ENCODE assay signal across 41 cellular contexts in genomic region chr3:41955192-41955591, GRCh38.
"Had no signal": no experiment of that assay in that cellular context is flagged by ENCODE, and none has a peak within 500 bp of the region (broad histone marks: within the 10 kb centered on the region; RNA-seq: fewer than 3 reads in every experiment).

No MANE protein-coding gene starts in this region.

- H3K27ac Mint-ChIP-seq: activated naive CD4-positive, alpha-beta T cell treated with anti-CD3 and anti-CD28 coated beads for 36 hours; activated naive CD4-positive, alpha-beta T cell treated with anti-CD3 and anti-CD28 coated beads, Interleukin-2, amount 50 U/mL, for 24 hours; activated naive CD4-positive, alpha-beta T cell treated with anti-CD3 and anti-CD28 coated beads, Interleukin-2, amount 50 U/mL, for 72 hours; activated naive CD8-positive, alpha-beta T cell; activated naive CD8-positive, alpha-beta T cell treated with anti-CD3 and anti-CD28 coated beads for 36 hours; activated naive CD8-positive, alpha-beta T cell treated with anti-CD3 and anti-CD28 coated beads, Interleukin-2, amount 10 ng/mL, durations not matched to agents 7 days and 5 days; activated naive CD8-positive, alpha-beta T cell treated with anti-CD3 and anti-CD28 coated beads, Interleukin-2, amount 50 U/mL, for 24 hours; activated T-cell treated with anti-CD3 and anti-CD28 coated beads, Interleukin-2, amount 50 U/mL, for 24 hours; activated T-helper 1 cell treated with anti-CD3 and anti-CD28 coated beads, Interleukin-12 subunit alpha, Interleukin-12 subunit beta, Interleukin-2, Interleukin-4 antibody, amounts not matched to agents 30 ng/mL and 10 ng/mL and 1 ng/mL, durations not matched to agents 14 hours and 24 hours and 36 hours; activated T-helper 17 cell treated with anti-CD3 and anti-CD28 coated beads, Interleukin-2, amount 50 U/mL, for 72 hours; activated T-helper 2 cell treated with anti-CD3 and anti-CD28 coated beads, Interferon-gamma antibody, Interleukin-2, Interleukin-4, amounts not matched to agents 10 μg/mL and 5 μg/mL and 100 μg/mL, durations not matched to agents 14 hours and 24 hours and 36 hours; brain had no signal

- DNase-seq: activated effector memory CD4-positive, alpha-beta T cell treated with anti-CD3 and anti-CD28 coated beads, Interleukin-2, amount 50 U/mL, for 16 hours; activated effector memory CD4-positive, alpha-beta T cell treated with Interleukin-2 at 50 U/mL for 16 hours; activated gamma-delta T cell; activated gamma-delta T cell treated with Interleukin-2 at 50 U/mL for 16 hours; activated naive CD4-positive, alpha-beta T cell; activated naive CD4-positive, alpha-beta T cell treated with anti-CD3 and anti-CD28 coated beads for 36 hours; activated naive CD4-positive, alpha-beta T cell treated with anti-CD3 and anti-CD28 coated beads, Interleukin-2, amount 10 ng/mL, durations not matched to agents 7 days and 5 days; activated naive CD4-positive, alpha-beta T cell treated with anti-CD3 and anti-CD28 coated beads, Interleukin-2, amount 50 U/mL, for 16 hours; activated naive CD4-positive, alpha-beta T cell treated with Interleukin-2 at 50 U/mL for 16 hours; activated naive CD8-positive, alpha-beta T cell treated with anti-CD3 and anti-CD28 coated beads for 36 hours; activated naive CD8-positive, alpha-beta T cell treated with anti-CD3 and anti-CD28 coated beads, Interleukin-2, amount 10 ng/mL, durations not matched to agents 7 days and 5 days; activated naive CD8-positive, alpha-beta T cell treated with anti-CD3 and anti-CD28 coated beads, Interleukin-2, amount 50 U/mL, for 24 hours; activated T-cell treated with anti-CD3 and anti-CD28 coated beads for 4 hours; activated T-cell treated with anti-CD3 and anti-CD28 coated beads, Interleukin-2, amount 50 U/mL, for 1 hour; activated T-cell treated with anti-CD3 and anti-CD28 coated beads, Interleukin-2, amount 50 U/mL, for 24 hours; activated T-cell treated with anti-CD3 and anti-CD28 coated beads, Interleukin-2, amount 50 U/mL, for 4 hours; activated T-cell treated with anti-CD3 and anti-CD28 coated beads, Interleukin-2, amount 50 U/mL, for 48 hours; activated T-cell treated with anti-CD3 and anti-CD28 coated beads, Interleukin-2, amount 50 U/mL, for 72 hours; adrenal gland; amniotic stem cell; amygdala; anterior cingulate cortex; aorta; body of pancreas; brain microvascular endothelial cell; caudate nucleus; central memory CD4-positive, alpha-beta T cell; cerebellar nuclear complex had no signal

- FAIRE-seq: astrocyte, bronchial epithelial cell had no signal

- ATAC-seq: activated naive CD4-positive, alpha-beta T cell treated with anti-CD3 and anti-CD28 coated beads, Interleukin-2, amount 50 U/mL, for 72 hours; activated naive CD8-positive, alpha-beta T cell treated with anti-CD3 and anti-CD28 coated beads, Interleukin-2, amount 50 U/mL, for 24 hours; activated T-cell treated with anti-CD3 and anti-CD28 coated beads, Interleukin-2, amount 50 U/mL, for 4 hours; activated T-cell treated with anti-CD3 and anti-CD28 coated beads, Interleukin-2, amount 50 U/mL, for 72 hours; activated T-helper 17 cell treated with anti-CD3 and anti-CD28 coated beads, Interleukin-2, amount 50 U/mL, for 72 hours; body of pancreas had no signal

- H3K4me1 Mint-ChIP-seq: activated T-helper 17 cell treated with anti-CD3 and anti-CD28 coated beads, Interleukin-2, amount 50 U/mL, for 72 hours; brain had no signal

- H3K4me1 ChIP-seq: adrenal gland, ascending aorta, body of pancreas, breast epithelium had no signal

- H3K4me3 ChIP-seq: adrenal gland, ascending aorta, body of pancreas, breast epithelium, cardiac muscle cell had no signal

- H3K4me3 Mint-ChIP-seq: activated naive CD4-positive, alpha-beta T cell treated with anti-CD3 and anti-CD28 coated beads for 36 hours; activated naive CD4-positive, alpha-beta T cell treated with anti-CD3 and anti-CD28 coated beads, Interleukin-2, amount 10 ng/mL, durations not matched to agents 7 days and 5 days; activated naive CD4-positive, alpha-beta T cell treated with anti-CD3 and anti-CD28 coated beads, Interleukin-2, amount 50 U/mL, for 24 hours; activated naive CD8-positive, alpha-beta T cell; activated naive CD8-positive, alpha-beta T cell treated with anti-CD3 and anti-CD28 coated beads for 36 hours; activated naive CD8-positive, alpha-beta T cell treated with anti-CD3 and anti-CD28 coated beads, Interleukin-2, amount 10 ng/mL, durations not matched to agents 7 days and 5 days; activated naive CD8-positive, alpha-beta T cell treated with anti-CD3 and anti-CD28 coated beads, Interleukin-2, amount 50 U/mL, for 24 hours; activated T-cell treated with anti-CD3 and anti-CD28 coated beads, Interleukin-2, amount 50 U/mL, for 24 hours; activated T-cell treated with anti-CD3 and anti-CD28 coated beads, Interleukin-2, amount 50 U/mL, for 4 hours; activated T-cell treated with anti-CD3 and anti-CD28 coated beads, Interleukin-2, amount 50 U/mL, for 72 hours; activated T-helper 1 cell treated with anti-CD3 and anti-CD28 coated beads, Interleukin-12 subunit alpha, Interleukin-12 subunit beta, Interleukin-2, Interleukin-4 antibody, amounts not matched to agents 30 ng/mL and 10 ng/mL and 1 ng/mL, durations not matched to agents 14 hours and 24 hours and 36 hours; activated T-helper 17 cell treated with anti-CD3 and anti-CD28 coated beads, Interleukin-2, amount 50 U/mL, for 72 hours; brain; central memory CD8-positive, alpha-beta T cell had no signal

- H3K9me3 Mint-ChIP-seq: activated naive CD4-positive, alpha-beta T cell treated with anti-CD3 and anti-CD28 coated beads for 36 hours; activated naive CD4-positive, alpha-beta T cell treated with anti-CD3 and anti-CD28 coated beads, Interleukin-2, amount 10 ng/mL, durations not matched to agents 7 days and 5 days; activated naive CD4-positive, alpha-beta T cell treated with anti-CD3 and anti-CD28 coated beads, Interleukin-2, amount 50 U/mL, for 24 hours; activated naive CD4-positive, alpha-beta T cell treated with anti-CD3 and anti-CD28 coated beads, Interleukin-2, amount 50 U/mL, for 72 hours; activated naive CD8-positive, alpha-beta T cell treated with anti-CD3 and anti-CD28 coated beads for 36 hours; activated naive CD8-positive, alpha-beta T cell treated with anti-CD3 and anti-CD28 coated beads, Interleukin-2, amount 10 ng/mL, durations not matched to agents 7 days and 5 days; activated naive CD8-positive, alpha-beta T cell treated with anti-CD3 and anti-CD28 coated beads, Interleukin-2, amount 50 U/mL, for 24 hours; activated T-cell treated with anti-CD3 and anti-CD28 coated beads, Interleukin-2, amount 50 U/mL, for 24 hours; activated T-cell treated with anti-CD3 and anti-CD28 coated beads, Interleukin-2, amount 50 U/mL, for 4 hours; activated T-cell treated with anti-CD3 and anti-CD28 coated beads, Interleukin-2, amount 50 U/mL, for 72 hours; activated T-helper 1 cell treated with anti-CD3 and anti-CD28 coated beads, Interleukin-12 subunit alpha, Interleukin-12 subunit beta, Interleukin-2, Interleukin-4 antibody, amounts not matched to agents 30 ng/mL and 10 ng/mL and 1 ng/mL, durations not matched to agents 14 hours and 24 hours and 36 hours; activated T-helper 17 cell treated with anti-CD3 and anti-CD28 coated beads, Interleukin-2, amount 50 U/mL, for 72 hours; activated T-helper 2 cell treated with anti-CD3 and anti-CD28 coated beads, Interferon-gamma antibody, Interleukin-2, Interleukin-4, amounts not matched to agents 10 μg/mL and 5 μg/mL and 100 μg/mL, durations not matched to agents 14 hours and 24 hours and 36 hours; central memory CD8-positive, alpha-beta T cell had no signal

- H3K9me3 ChIP-seq: adrenal gland, ascending aorta, body of pancreas, breast epithelium had no signal

- H3K27me3 ChIP-seq: adrenal gland, ascending aorta, body of pancreas, brain microvascular endothelial cell, breast epithelium, cardiac muscle cell had no signal

- H3K36me3 ChIP-seq: adrenal gland, brain microvascular endothelial cell, breast epithelium, cardiac muscle cell had no signal

- H3K27me3 Mint-ChIP-seq: activated naive CD4-positive, alpha-beta T cell treated with anti-CD3 and anti-CD28 coated beads, Interleukin-2, amount 10 ng/mL, durations not matched to agents 7 days and 5 days; activated naive CD4-positive, alpha-beta T cell treated with anti-CD3 and anti-CD28 coated beads, Interleukin-2, amount 50 U/mL, for 24 hours; activated naive CD8-positive, alpha-beta T cell; activated naive CD8-positive, alpha-beta T cell treated with anti-CD3 and anti-CD28 coated beads for 36 hours; activated naive CD8-positive, alpha-beta T cell treated with anti-CD3 and anti-CD28 coated beads, Interleukin-2, amount 10 ng/mL, durations not matched to agents 7 days and 5 days; activated naive CD8-positive, alpha-beta T cell treated with anti-CD3 and anti-CD28 coated beads, Interleukin-2, amount 50 U/mL, for 24 hours; activated T-cell treated with anti-CD3 and anti-CD28 coated beads, Interleukin-2, amount 50 U/mL, for 24 hours; activated T-helper 17 cell treated with anti-CD3 and anti-CD28 coated beads, Interleukin-2, amount 50 U/mL, for 72 hours; brain; central memory CD8-positive, alpha-beta T cell had no signal

- H3K27ac ChIP-seq: adrenal gland, ascending aorta, body of pancreas, brain microvascular endothelial cell, breast epithelium, cardiac muscle cell had no signal
